Comparison of ENCODE assay signal across 34 cellular contexts in genomic region chr17:74383140-74383539, GRCh38. TPM values are rescaled to one million over a fixed set of nuclear protein-coding genes. Genes with fewer than 3 reads are reported as not detected.
"Had no signal": no experiment of that assay in that cellular context is flagged by ENCODE, and none has a peak within 500 bp of the region (broad histone marks: within the 10 kb centered on the region; RNA-seq: fewer than 3 reads in every experiment).

No MANE protein-coding gene starts in this region.

- DNase-seq: activated CD4-positive, alpha-beta T cell treated with anti-CD3 and anti-CD28 coated beads, Interleukin-2, amount 10 ng/mL, durations not matched to agents 24 days and 14 days; activated CD4-positive, alpha-beta T cell treated with anti-CD3 and anti-CD28 coated beads, Interleukin-2, amount 50 U/mL, for 4 hours; activated CD8-positive, alpha-beta T cell treated with anti-CD3 and anti-CD28 coated beads for 36 hours; activated effector memory CD4-positive, alpha-beta T cell treated with anti-CD3 and anti-CD28 coated beads, Interleukin-2, amount 50 U/mL, for 16 hours; activated naive CD4-positive, alpha-beta T cell; activated naive CD4-positive, alpha-beta T cell treated with anti-CD3 and anti-CD28 coated beads, Interleukin-2, amount 50 U/mL, for 16 hours; activated naive CD8-positive, alpha-beta T cell treated with anti-CD3 and anti-CD28 coated beads for 36 hours; activated T-cell treated with anti-CD3 and anti-CD28 coated beads, Interleukin-2, amount 50 U/mL, for 1 hour; activated T-cell treated with anti-CD3 and anti-CD28 coated beads, Interleukin-2, amount 50 U/mL, for 72 hours; amniotic stem cell; aorta; Karpas-422; KBM-7; NCI-H1092; NCI-H1436 treated with DMSO at 0.1 percent for 48 hours; NCI-H1694 treated with DMSO at 0.1 percent for 48 hours; NCI-H2029; NCI-H345; NCI-H524 treated with DMSO at 0.1 percent for 48 hours; PC-3; Peyer's patch; RPMI8226; SIG-M5; T1000 had no signal

- ATAC-seq: activated CD8-positive, alpha-beta T cell treated with anti-CD3 and anti-CD28 coated beads for 36 hours; activated T-cell treated with anti-CD3 and anti-CD28 coated beads, Interleukin-2, amount 50 U/mL, for 72 hours; activated T-helper 17 cell treated with anti-CD3 and anti-CD28 coated beads, Interleukin-2, amount 50 U/mL, for 72 hours; PC-3; SK-N-SH treated with all-trans-retinoic acid at 6 μM for 48 hours had no signal

- H3K4me3 Mint-ChIP-seq: activated CD4-positive, alpha-beta T cell treated with anti-CD3 and anti-CD28 coated beads, Interleukin-2, amount 10 ng/mL, durations not matched to agents 24 days and 14 days; activated CD8-positive, alpha-beta T cell treated with anti-CD3 and anti-CD28 coated beads for 36 hours; activated naive CD8-positive, alpha-beta T cell treated with anti-CD3 and anti-CD28 coated beads for 36 hours; activated T-cell treated with anti-CD3 and anti-CD28 coated beads, Interleukin-2, amount 50 U/mL, for 72 hours; activated T-helper 17 cell treated with anti-CD3 and anti-CD28 coated beads, Interleukin-2, amount 50 U/mL, for 72 hours; central memory CD8-positive, alpha-beta T cell had no signal

- H3K9me3 Mint-ChIP-seq: activated CD4-positive, alpha-beta T cell treated with anti-CD3 and anti-CD28 coated beads, Interleukin-2, amount 10 ng/mL, durations not matched to agents 24 days and 14 days; activated CD8-positive, alpha-beta T cell treated with anti-CD3 and anti-CD28 coated beads for 36 hours; activated naive CD8-positive, alpha-beta T cell treated with anti-CD3 and anti-CD28 coated beads for 36 hours; activated T-cell treated with anti-CD3 and anti-CD28 coated beads, Interleukin-2, amount 50 U/mL, for 72 hours; activated T-helper 17 cell treated with anti-CD3 and anti-CD28 coated beads, Interleukin-2, amount 50 U/mL, for 72 hours; central memory CD8-positive, alpha-beta T cell had no signal

- H3K27me3 Mint-ChIP-seq: activated CD8-positive, alpha-beta T cell treated with anti-CD3 and anti-CD28 coated beads for 36 hours; central memory CD8-positive, alpha-beta T cell had no signal

- H3K9me3 ChIP-seq: Peyer's patch had no signal

- H3K4me1 Mint-ChIP-seq: activated naive CD8-positive, alpha-beta T cell treated with anti-CD3 and anti-CD28 coated beads for 36 hours; activated T-helper 17 cell treated with anti-CD3 and anti-CD28 coated beads, Interleukin-2, amount 50 U/mL, for 72 hours had no signal

- H3K4me3 ChIP-seq: cardiac muscle cell, Peyer's patch had no signal

- H3K27me3 ChIP-seq: cardiac muscle cell, Peyer's patch had no signal

- H3K27ac Mint-ChIP-seq: activated CD4-positive, alpha-beta T cell treated with anti-CD3 and anti-CD28 coated beads, Interleukin-2, amount 10 ng/mL, durations not matched to agents 24 days and 14 days; activated CD8-positive, alpha-beta T cell treated with anti-CD3 and anti-CD28 coated beads for 36 hours; activated naive CD8-positive, alpha-beta T cell treated with anti-CD3 and anti-CD28 coated beads for 36 hours; activated T-cell treated with anti-CD3 and anti-CD28 coated beads, Interleukin-2, amount 50 U/mL, for 72 hours; activated T-helper 17 cell treated with anti-CD3 and anti-CD28 coated beads, Interleukin-2, amount 50 U/mL, for 72 hours had no signal

- H3K36me3 ChIP-seq: cardiac muscle cell, Peyer's patch had no signal

- H3K36me3 Mint-ChIP-seq: activated naive CD8-positive, alpha-beta T cell treated with anti-CD3 and anti-CD28 coated beads for 36 hours had no signal

RNA-seq across cellular contexts. Expression of gene GPR142, which starts 15.8 kb away (rescaled TPM):
- total RNA-seq: activated CD4-positive, alpha-beta T cell treated with anti-CD3 and anti-CD28 coated beads, Interleukin-2, amount 10 ng/mL, durations not matched to agents 24 days and 14 days; activated CD8-positive, alpha-beta memory T cell treated with anti-CD3 and anti-CD28 coated beads for 36 hours; activated CD8-positive, alpha-beta T cell treated with anti-CD3 and anti-CD28 coated beads for 36 hours; activated naive CD8-positive, alpha-beta T cell treated with anti-CD3 and anti-CD28 coated beads for 36 hours; activated T-cell treated with anti-CD3 and anti-CD28 coated beads, Interleukin-2, amount 50 U/mL, for 72 hours; activated T-helper 17 cell treated with anti-CD3 and anti-CD28 coated beads, Interleukin-2, amount 50 U/mL, for 72 hours; cardiac muscle cell; MCF 10A; NCI-H460; PC-3; SK-MEL-5; T-helper 1 cell treated with Interleukin-12 subunit alpha and Interleukin-12 subunit beta and Interleukin-4 antibody, amounts not matched to agents 30 ng/mL and 1 ng/mL, for 36 hours; T-helper 2 cell treated with Interferon-gamma antibody and Interleukin-4, amounts not matched to agents 100 ng/mL and 5 ng/mL, for 36 hours had no signal
- polyA plus RNA-seq: aorta, cardiac muscle cell had no signal

RNA-seq across cellular contexts. Expression of gene BTBD17, which starts 21.5 kb away (rescaled TPM):
- total RNA-seq: activated CD4-positive, alpha-beta T cell treated with anti-CD3 and anti-CD28 coated beads, Interleukin-2, amount 10 ng/mL, durations not matched to agents 24 days and 14 days; activated CD8-positive, alpha-beta memory T cell treated with anti-CD3 and anti-CD28 coated beads for 36 hours; activated CD8-positive, alpha-beta T cell treated with anti-CD3 and anti-CD28 coated beads for 36 hours; activated naive CD8-positive, alpha-beta T cell treated with anti-CD3 and anti-CD28 coated beads for 36 hours; activated T-cell treated with anti-CD3 and anti-CD28 coated beads, Interleukin-2, amount 50 U/mL, for 72 hours; activated T-helper 17 cell treated with anti-CD3 and anti-CD28 coated beads, Interleukin-2, amount 50 U/mL, for 72 hours; aorta; MCF 10A; NCI-H460; PC-3; Peyer's patch; SK-MEL-5; T-helper 1 cell treated with Interleukin-12 subunit alpha and Interleukin-12 subunit beta and Interleukin-4 antibody, amounts not matched to agents 30 ng/mL and 1 ng/mL, for 36 hours; T-helper 2 cell treated with Interferon-gamma antibody and Interleukin-4, amounts not matched to agents 100 ng/mL and 5 ng/mL, for 36 hours had no signal
- polyA plus RNA-seq: aorta had no signal

RNA-seq across cellular contexts. Expression of gene GPRC5C, which starts 48.7 kb away (rescaled TPM):
- total RNA-seq: T-helper 2 cell treated with Interferon-gamma antibody and Interleukin-4, amounts not matched to agents 100 ng/mL and 5 ng/mL, for 36 hours had no signal

RNA-seq across cellular contexts. Expression of gene KIF19, which starts 57.1 kb away (rescaled TPM):
- total RNA-seq: MCF 10A, NCI-H460, PC-3 had no signal
- polyA plus RNA-seq: aorta, cardiac muscle cell had no signal
